In genomic region chr19:18226956-18227780, GRCh38 we compare ENCODE assay signal across 2 cellular contexts.
TF ChIP-seq lines count a peak whose summit lies in the region.

No MANE protein-coding gene starts in this region.

TF ChIP-seq in HEK293, 187 proteins besides CTCF, POLR2A, EP300 and RAD21:
- TF ChIP-seq ZNF26 (tag by site-specific recombination; IDR thresholded peaks at IDR 0.05) (no peak), PRDM4 (tag by site-specific recombination; IDR thresholded peaks at IDR 0.05) (peak; percentile 69; the same call in 1 of the 2 replicates), ZNF529 (tag by site-specific recombination; IDR thresholded peaks at IDR 0.05; ENCODE audit: insufficient replicate concordance) (no peak), SETDB1 (IDR thresholded peaks at IDR 0.05; ENCODE audit: insufficient read length, low read length) (no peak)

TF ChIP-seq in K562, 482 proteins besides CTCF, POLR2A, EP300 and RAD21:
- TF ChIP-seq HDAC2 (IDR thresholded peaks at IDR 0.05) = 0 out of 2 replicates have a peak, but pooled peaks have one; percentile 44
- 0 out of 3 replicates have a peak, but pooled peaks of 1 of the 2 experiments have one; percentile 16 for TF ChIP-seq CBX3 (IDR thresholded peaks at IDR 0.05; ENCODE audit: borderline replicate concordance in 1 of 2, low read length in 2 of 2)
- peak; percentile 89 for TF ChIP-seq RBM25 (IDR thresholded peaks at IDR 0.05; ENCODE audit: low read depth, low read length, severe bottlenecking)
- no peak for TF ChIP-seq BRD9 (IDR thresholded peaks at IDR 0.05; ENCODE audit: low read depth, partially characterized antibody)
- 0 out of 2 replicates have a peak, but pooled peaks have one; percentile 34 for TF ChIP-seq CBX1 (IDR thresholded peaks at IDR 0.05; ENCODE audit: low read depth)
- no peak for TF ChIP-seq TSHZ1 (CRISPR knock-in tag; IDR thresholded peaks at IDR 0.05)
- no peak for TF ChIP-seq SP1 (CRISPR knock-in tag; IDR thresholded peaks at IDR 0.05)
- no peak for TF ChIP-seq NR3C1 (CRISPR knock-in tag; IDR thresholded peaks at IDR 0.05)
- TF ChIP-seq ZNF124 (CRISPR knock-in tag; IDR thresholded peaks at IDR 0.05) = no peak
- TF ChIP-seq BCOR (IDR thresholded peaks at IDR 0.05) = peak; percentile 92
- TF ChIP-seq POLR2B (IDR thresholded peaks at IDR 0.05; ENCODE audit: low read depth, partially characterized antibody) = no peak
- TF ChIP-seq ZNF609 (CRISPR knock-in tag; IDR thresholded peaks at IDR 0.05; ENCODE audit: borderline replicate concordance) = no peak
- 0 out of 4 replicates have a peak, but pooled peaks of 1 of the 2 experiments have one; percentile 9 for TF ChIP-seq HDAC1 (IDR thresholded peaks at IDR 0.05)
- peak in 1 of 2 experiments; percentile 26; a peak in 1 of 4 replicates for TF ChIP-seq RCOR1 (IDR thresholded peaks at IDR 0.05; ENCODE audit: borderline replicate concordance in 1 of 2, low read depth in 2 of 2, low read length in 2 of 2)
- no peak for TF ChIP-seq ZNF830 (CRISPR knock-in tag; IDR thresholded peaks at IDR 0.05)
- peak; percentile 68 to 80 for TF ChIP-seq KDM1A (IDR thresholded peaks at IDR 0.05)
- no peak for TF ChIP-seq ZNF398 (CRISPR knock-in tag; IDR thresholded peaks at IDR 0.05)
